12 cellular contexts compared by ENCODE assay signal in genomic region chr4:73816814-73817213, GRCh38. TPM values are rescaled to one million over a fixed set of nuclear protein-coding genes. Genes with fewer than 3 reads are reported as not detected.
A peak's percentile ranks its signal among the peaks of the same experiment; 100 is the strongest.
DNase-seq lines count a peak whose midpoint lies in the region; ATAC-seq and FAIRE-seq lines count a peak whose summit lies in the region.
"Had no signal": no experiment of that assay in that cellular context is flagged by ENCODE, and none has a peak within 500 bp of the region (broad histone marks: within the 10 kb centered on the region; RNA-seq: fewer than 3 reads in every experiment).

No MANE protein-coding gene starts in this region.

- DNase-seq in AG08396 (ENCODE audit: low spot score), result peak; percentile 20
- peak; percentile 83 for DNase-seq in HT1080 (ENCODE audit: low read depth)
- peak; percentile 56 for DNase-seq in astrocyte of the hippocampus (ENCODE audit: low read depth, low spot score)
- no peak for DNase-seq in activated CD4-positive, alpha-beta T cell treated with anti-CD3 and anti-CD28 coated beads for 4 hours
- DNase-seq: CD8-positive, alpha-beta T cell; central memory CD4-positive, alpha-beta T cell had no signal

- peak; percentile 74 for FAIRE-seq in islet of Langerhans (lab: Jason Lieb, UNC)

- ATAC-seq in HG02571 (IDR thresholded peaks at IDR 0.05; ENCODE audit: unreplicated experiment) (no peak), GM19328 (IDR thresholded peaks at IDR 0.05; ENCODE audit: unreplicated experiment) (no peak), GM18873 (IDR thresholded peaks at IDR 0.05; ENCODE audit: low FRiP score, unreplicated experiment) (no peak)
- ATAC-seq: CD8-positive, alpha-beta T cell had no signal

RNA-seq across cellular contexts. Expression of gene CXCL6, which starts 19.7 kb away (rescaled TPM):
- not detected in 2 replicates for total RNA-seq in HT1080 (2014; rRNA removed; shearing (Covaris generic))
- not detected in 2 replicates for polyA plus RNA-seq in HT1080 (2015; cell fraction: cytosol; rRNA removed)
- not detected in 2 replicates for polyA plus RNA-seq in HT1080 (2015; cell fraction: nucleus; rRNA removed)
- total RNA-seq: CD8-positive, alpha-beta T cell; T-helper 1 cell treated with Interleukin-12 subunit alpha and Interleukin-12 subunit beta and Interleukin-4 antibody, amounts not matched to agents 30 ng/mL and 1 ng/mL, for 36 hours had no signal

RNA-seq across cellular contexts. Expression of gene PF4V1, which starts 36.3 kb away (rescaled TPM):
- total RNA-seq in HT1080 (2014; rRNA removed; shearing (Covaris generic)), result not detected in 2 replicates
- not detected in 2 replicates for polyA plus RNA-seq in HT1080 (2015; cell fraction: cytosol; rRNA removed)
- not detected in 2 replicates for polyA plus RNA-seq in HT1080 (2015; cell fraction: nucleus; rRNA removed)
- total RNA-seq: CD8-positive, alpha-beta T cell; osteoblast; T-helper 1 cell treated with Interleukin-12 subunit alpha and Interleukin-12 subunit beta and Interleukin-4 antibody, amounts not matched to agents 30 ng/mL and 1 ng/mL, for 36 hours had no signal

RNA-seq across cellular contexts. Expression of gene CXCL1, which starts 52.4 kb away (rescaled TPM):
- total RNA-seq in HT1080 (2014; rRNA removed; shearing (Covaris generic)), result not detected in 2 replicates
- 0.17 TPM in 1 of 2 replicates, not detected in the other for polyA plus RNA-seq in HT1080 (2015; cell fraction: cytosol; rRNA removed)
- not detected in 2 replicates for polyA plus RNA-seq in HT1080 (2015; cell fraction: nucleus; rRNA removed)
- total RNA-seq: CD8-positive, alpha-beta T cell; T-helper 1 cell treated with Interleukin-12 subunit alpha and Interleukin-12 subunit beta and Interleukin-4 antibody, amounts not matched to agents 30 ng/mL and 1 ng/mL, for 36 hours had no signal

Comparison
In these comparisons a context has a peak if more than half of its experiments do, and no peak if none do; other contexts are left out.
1. DNase-seq: peak in AG08396 (single experiment), HT1080 (single experiment) and astrocyte of the hippocampus (single experiment); none in activated CD4-positive, alpha-beta T cell treated with anti-CD3 and anti-CD28 coated beads for 4 hours (0 of 2).